Comparison of ENCODE assay signal across 2 cellular contexts in genomic region chr15:83290236-83290635, GRCh38.
A peak's percentile ranks its signal among the peaks of the same experiment; 100 is the strongest.
TF ChIP-seq lines count a peak whose summit lies in the region.

No MANE protein-coding gene starts in this region.

TF ChIP-seq in GM23338, 12 proteins besides CTCF, POLR2A, EP300 and RAD21:
- no peak for TF ChIP-seq STAT1 (IDR thresholded peaks at IDR 0.05; ENCODE audit: unreplicated experiment)
- no peak for TF ChIP-seq ZNF462 (CRISPR knock-in tag; IDR thresholded peaks at IDR 0.05)
- no peak for TF ChIP-seq POLR2AphosphoS5 (IDR thresholded peaks at IDR 0.05; ENCODE audit: low read depth)
- no peak for TF ChIP-seq JUNB (IDR thresholded peaks at IDR 0.05; ENCODE audit: unreplicated experiment)
- no peak for TF ChIP-seq CREB1 (CRISPR knock-in tag; IDR thresholded peaks at IDR 0.05; ENCODE audit: low read depth)
- TF ChIP-seq REST (IDR thresholded peaks at IDR 0.05; ENCODE audit: unreplicated experiment) = no peak
- TF ChIP-seq, protein P1, sequence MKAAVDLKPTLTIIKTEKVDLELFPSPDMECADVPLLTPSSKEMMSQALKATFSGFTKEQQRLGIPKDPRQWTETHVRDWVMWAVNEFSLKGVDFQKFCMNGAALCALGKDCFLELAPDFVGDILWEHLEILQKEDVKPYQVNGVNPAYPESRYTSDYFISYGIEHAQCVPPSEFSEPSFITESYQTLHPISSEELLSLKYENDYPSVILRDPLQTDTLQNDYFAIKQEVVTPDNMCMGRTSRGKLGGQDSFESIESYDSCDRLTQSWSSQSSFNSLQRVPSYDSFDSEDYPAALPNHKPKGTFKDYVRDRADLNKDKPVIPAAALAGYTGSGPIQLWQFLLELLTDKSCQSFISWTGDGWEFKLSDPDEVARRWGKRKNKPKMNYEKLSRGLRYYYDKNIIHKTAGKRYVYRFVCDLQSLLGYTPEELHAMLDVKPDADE (IDR thresholded peaks at IDR 0.05) = no peak
- TF ChIP-seq ZNF331 (CRISPR knock-in tag; IDR thresholded peaks at IDR 0.05; ENCODE audit: low read depth) = no peak
- no peak for TF ChIP-seq ZNF114 (CRISPR knock-in tag; IDR thresholded peaks at IDR 0.05)
- TF ChIP-seq EZH2phosphoT487 (IDR thresholded peaks at IDR 0.05; ENCODE audit: unreplicated experiment) = no peak
- TF ChIP-seq EZH2 (IDR thresholded peaks at IDR 0.05; ENCODE audit: low read depth, unreplicated experiment) = no peak
- no peak for TF ChIP-seq NANOG (IDR thresholded peaks at IDR 0.05; ENCODE audit: borderline replicate concordance)

TF ChIP-seq in H1, 55 proteins besides CTCF, POLR2A, EP300 and RAD21:
- TF ChIP-seq RNF2 (IDR thresholded peaks at IDR 0.05; ENCODE audit: borderline replicate concordance, low read depth, low read length, missing control alignments, poor library complexity, severe bottlenecking) = no peak
- no peak for TF ChIP-seq POLR2AphosphoS5 (IDR thresholded peaks at IDR 0.05; ENCODE audit: low read depth, low read length)
- TF ChIP-seq SP1 (IDR thresholded peaks at IDR 0.05; ENCODE audit: low read depth, low read length) = peak; percentile 27; the same call in 1 of the 2 replicates
